ENCODE assay signal across 19 cellular contexts in the genomic region with DNA sequence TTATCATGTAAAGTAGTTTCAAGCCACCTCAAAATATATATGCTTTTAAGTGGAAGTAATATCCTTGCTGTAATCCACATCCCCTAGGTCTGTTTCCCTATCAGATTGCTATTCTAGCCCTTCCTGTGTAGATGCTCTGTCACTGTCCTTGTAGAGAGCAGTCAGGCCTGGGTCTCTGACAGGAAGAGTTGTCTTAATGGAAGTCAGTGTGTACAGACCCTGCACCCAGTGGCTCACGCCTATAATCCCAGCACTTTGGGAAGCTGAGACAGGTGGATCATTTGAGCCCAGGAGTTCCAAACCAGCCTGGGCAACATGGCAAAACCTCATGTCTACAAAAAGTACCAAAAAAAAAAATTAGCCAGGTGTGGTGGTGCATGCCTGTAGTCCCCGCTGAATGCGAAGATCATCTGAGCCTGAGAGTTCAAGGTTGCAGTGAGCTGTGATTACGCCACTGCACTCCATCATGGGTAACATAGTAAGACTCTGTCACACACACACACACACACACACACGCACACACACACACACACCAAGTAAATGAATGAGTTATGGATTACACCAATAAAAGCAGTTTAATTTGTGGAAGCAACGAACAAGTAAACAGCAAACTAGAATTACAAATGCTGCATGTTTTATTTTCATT.
"Had no signal": no experiment of that assay in that cellular context is flagged by ENCODE, and none has a peak within 500 bp of the region (broad histone marks: within the 10 kb centered on the region; RNA-seq: fewer than 3 reads in every experiment).

No MANE protein-coding gene starts in this region.

- H3K4me1 Mint-ChIP-seq: activated B cell treated with CpG ODN at 0.5 μM for 24 hours; naive B cell; stimulated activated naive CD8-positive, alpha-beta T cell treated with anti-CD3 and anti-CD28 coated beads, Interleukin-15, amount 100 ng/mL, for 72 hours had no signal

- H3K27me3 ChIP-seq: esophagus squamous epithelium, spleen, upper lobe of left lung had no signal

- H3K4me3 ChIP-seq: coronary artery, esophagus squamous epithelium, lung, prostate gland, spleen, upper lobe of left lung had no signal

- DNase-seq: activated B cell treated with CpG ODN at 0.5 μM for 24 hours; activated CD4-positive, alpha-beta T cell treated with anti-CD3 and anti-CD28 coated beads for 48 hours; activated CD8-positive, alpha-beta memory T cell treated with anti-CD3 and anti-CD28 coated beads, Interleukin-2, amount 50 U/mL, for 48 hours; activated gamma-delta T cell; activated T-cell treated with anti-CD3 and anti-CD28 coated beads, Interleukin-2, amount 50 U/mL, for 72 hours; central memory CD4-positive, alpha-beta T cell; esophagus squamous epithelium; hypothalamus; kidney; naive B cell; spleen; stimulated activated naive CD8-positive, alpha-beta T cell treated with anti-CD3 and anti-CD28 coated beads, Interleukin-15, amount 100 ng/mL, for 72 hours; upper lobe of left lung had no signal

- ATAC-seq: activated naive CD4-positive, alpha-beta T cell treated with anti-CD3 and anti-CD28 coated beads, Interleukin-2, amount 50 U/mL, for 72 hours; activated T-cell treated with anti-CD3 and anti-CD28 coated beads, Interleukin-2, amount 50 U/mL, for 72 hours; sciatic nerve; stimulated activated naive CD8-positive, alpha-beta T cell treated with anti-CD3 and anti-CD28 coated beads, Interleukin-15, amount 100 ng/mL, for 72 hours had no signal

- H3K27me3 Mint-ChIP-seq: activated B cell treated with CpG ODN at 0.5 μM for 24 hours; naive B cell; stimulated activated naive CD8-positive, alpha-beta T cell treated with anti-CD3 and anti-CD28 coated beads, Interleukin-15, amount 100 ng/mL, for 72 hours had no signal

- H3K36me3 ChIP-seq: esophagus squamous epithelium, prostate gland, spleen, upper lobe of left lung had no signal

- H3K9me3 ChIP-seq: esophagus squamous epithelium, prostate gland, spleen, upper lobe of left lung had no signal

- H3K27ac ChIP-seq: coronary artery, esophagus squamous epithelium, prostate gland, spleen, upper lobe of left lung had no signal

- H3K9me3 Mint-ChIP-seq: activated B cell treated with CpG ODN at 0.5 μM for 24 hours had no signal

- H3K4me3 Mint-ChIP-seq: activated B cell treated with CpG ODN at 0.5 μM for 24 hours; activated T-cell treated with anti-CD3 and anti-CD28 coated beads, Interleukin-2, amount 50 U/mL, for 72 hours; naive B cell; stimulated activated naive CD8-positive, alpha-beta T cell treated with anti-CD3 and anti-CD28 coated beads, Interleukin-15, amount 100 ng/mL, for 72 hours; T-helper 1 cell treated with Interleukin-12 subunit alpha and Interleukin-12 subunit beta and Interleukin-4 antibody, amounts not matched to agents 30 μg/mL and 1 μg/mL, for 36 hours had no signal

- H3K4me1 ChIP-seq: prostate gland, spleen, upper lobe of left lung had no signal

- H3K27ac Mint-ChIP-seq: activated B cell treated with CpG ODN at 0.5 μM for 24 hours; activated naive CD4-positive, alpha-beta T cell treated with anti-CD3 and anti-CD28 coated beads, Interleukin-2, amount 50 U/mL, for 72 hours; activated T-cell treated with anti-CD3 and anti-CD28 coated beads, Interleukin-2, amount 50 U/mL, for 72 hours; naive B cell; stimulated activated naive CD8-positive, alpha-beta T cell treated with anti-CD3 and anti-CD28 coated beads, Interleukin-15, amount 100 ng/mL, for 72 hours; T-helper 1 cell treated with Interleukin-12 subunit alpha and Interleukin-12 subunit beta and Interleukin-4 antibody, amounts not matched to agents 30 μg/mL and 1 μg/mL, for 36 hours had no signal

- H3K36me3 Mint-ChIP-seq: activated naive CD4-positive, alpha-beta T cell treated with anti-CD3 and anti-CD28 coated beads, Interleukin-2, amount 50 U/mL, for 72 hours; naive B cell had no signal
